Comparison of ENCODE assay signal across 22 cellular contexts in the genomic region with DNA sequence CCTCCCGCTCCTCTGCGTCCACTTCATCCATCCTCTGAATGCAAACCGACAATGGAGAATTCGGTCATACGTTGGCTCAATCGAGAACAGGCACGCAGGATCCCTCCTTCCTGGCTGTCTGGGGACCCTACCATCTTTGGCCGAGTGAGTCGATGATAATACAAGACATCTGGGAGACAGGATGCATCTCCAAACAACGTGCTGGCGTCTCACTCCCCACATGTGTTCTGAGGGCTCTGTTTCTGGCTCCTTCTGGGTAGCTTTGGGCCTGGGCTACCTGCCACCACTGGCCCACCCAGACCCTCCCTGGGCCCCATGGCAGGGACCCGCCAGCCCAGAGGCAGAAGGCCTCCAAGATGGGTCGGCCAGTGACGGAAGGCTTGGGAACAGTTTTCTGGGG. TPM values are rescaled to one million over a fixed set of nuclear protein-coding genes. Genes with fewer than 3 reads are reported as not detected.
DNase-seq lines count a peak whose midpoint lies in the region; ATAC-seq, FAIRE-seq and TF ChIP-seq lines count a peak whose summit lies in the region.
"Had no signal": no experiment of that assay in that cellular context is flagged by ENCODE, and none has a peak within 500 bp of the region (broad histone marks: within the 10 kb centered on the region; RNA-seq: fewer than 3 reads in every experiment).

No MANE protein-coding gene starts in this region.

- no peak for DNase-seq in adipocyte (ENCODE audit: low read depth)
- peak; percentile 21 for DNase-seq in left cardiac atrium
- DNase-seq in mesenteric fat pad (ENCODE audit: low spot score) = peak; percentile 62
- DNase-seq in tibial artery = peak; percentile 19 to 43
- no peak for DNase-seq in GM12891 (ENCODE audit: insufficient read length, low spot score)
- DNase-seq in D721Med (ENCODE audit: insufficient read length, low spot score) = no peak
- no peak for DNase-seq in coronary artery (ENCODE audit: low spot score)
- DNase-seq in NCI-H2107 treated with DMSO at 0.1 percent for 48 hours (lab: John Stamatoyannopoulos, UW; ENCODE audit: unreplicated experiment) = no peak
- DNase-seq: activated B cell treated with CpG ODN at 0.5 μM for 24 hours; activated CD4-positive, alpha-beta memory T cell treated with anti-CD3 and anti-CD28 coated beads for 36 hours; activated naive CD4-positive, alpha-beta T cell treated with anti-CD3 and anti-CD28 coated beads for 36 hours; activated T-cell treated with anti-CD3 and anti-CD28 coated beads, Interleukin-2, amount 50 U/mL, for 24 hours; H9; naive thymus-derived CD4-positive, alpha-beta T cell; NCI-H1694 treated with DMSO at 0.1 percent for 48 hours; NCI-H226; small intestine; stimulated activated CD4-positive, alpha-beta T cell treated with anti-CD3 and anti-CD28 coated beads, Interleukin-4, amount 100 ng/mL, for 24 hours; stimulated activated naive CD8-positive, alpha-beta T cell treated with anti-CD3 and anti-CD28 coated beads, Interleukin-15, amount 100 ng/mL, for 72 hours had no signal

- TF ChIP-seq POLR2A in GM12891 (IDR thresholded peaks at IDR 0.05; ENCODE audit: low read depth, low read length) = no peak

- H3K4me3 ChIP-seq in adipocyte (ENCODE audit: low read length) = no peak overlapping the region
- no peak overlapping the region for H3K4me3 ChIP-seq in tibial artery
- H3K4me3 ChIP-seq in coronary artery = no peak overlapping the region

- H3K27me3 ChIP-seq in adipocyte (replicated peaks; ENCODE audit: control insufficient read depth, insufficient read depth, low read length) (no peaks in the 10 kb centered on the region), tibial artery (no peaks in the 10 kb centered on the region)

- peak overlapping the region; percentile 51 for H3K9ac ChIP-seq in adipocyte (ENCODE audit: low read length)

- TF ChIP-seq CTCF in tibial artery (IDR thresholded peaks at IDR 0.05) = no peak
- TF ChIP-seq CTCF in D721Med (IDR thresholded peaks at IDR 0.05; ENCODE audit: insufficient read depth, missing control alignments) = no peak
- no peak for TF ChIP-seq CTCF in coronary artery (IDR thresholded peaks at IDR 0.05)

- H3K36me3 ChIP-seq in adipocyte (ENCODE audit: control insufficient read depth, insufficient read depth, low read length, severe bottlenecking) (no peaks in the 10 kb centered on the region), tibial artery (peaks cover 0 to 23% (median 3%) of the 10 kb centered on the region in 3 donors)

- no peak overlapping the region for H3K27ac ChIP-seq in tibial artery
- H3K27ac ChIP-seq in coronary artery = no peak overlapping the region

- no peak for FAIRE-seq in GM12891 (lab: Jason Lieb, UNC)
- FAIRE-seq in D721Med (lab: Jason Lieb, UNC) = no peak
- FAIRE-seq: HTR-8/SVneo, small intestine had no signal

- intact Hi-C loops in left cardiac atrium (cut with DNase I) = loop anchor here (5.0 to 10.0 kb wide), 3 partner anchors 100 to 260 kb away; partner anchors contain the start of gene CEBPA (in 2 of the 2)
- intact Hi-C loops in tibial artery (cut with DNase I; ENCODE audit: low total_unique reads) = loop anchor here (10.0 kb wide), 1 partner anchor 100 kb away; the partner anchor contains the start of gene CEBPA

- peaks cover 31% of the 10 kb centered on the region for H3K4me1 ChIP-seq in adipocyte (ENCODE audit: control insufficient read depth, insufficient read depth, low read length)
- no peaks in the 10 kb centered on the region for H3K4me1 ChIP-seq in tibial artery

- ATAC-seq in left cardiac atrium = no peak
- ATAC-seq: naive thymus-derived CD4-positive, alpha-beta T cell; Panc1; SK-N-SH treated with all-trans-retinoic acid at 6 μM for 48 hours; stimulated activated naive CD8-positive, alpha-beta T cell treated with anti-CD3 and anti-CD28 coated beads, Interleukin-15, amount 100 ng/mL, for 72 hours had no signal

- H3K9me3 ChIP-seq in adipocyte (ENCODE audit: control insufficient read depth, low read length) = no peaks in the 10 kb centered on the region
- H3K9me3 ChIP-seq in tibial artery = no peaks in the 10 kb centered on the region

TF ChIP-seq in GM12891, 5 proteins besides CTCF, POLR2A, EP300 and RAD21:
- TF ChIP-seq TAF1 (IDR thresholded peaks at IDR 0.05; ENCODE audit: low read depth, low read length) (no peak), SPI1 (IDR thresholded peaks at IDR 0.05; ENCODE audit: low read depth, low read length) (no peak), POU2F2 (IDR thresholded peaks at IDR 0.05; ENCODE audit: low read depth, low read length) (no peak), POLR2AphosphoS5 (IDR thresholded peaks at IDR 0.05; ENCODE audit: low read depth, low read length) (no peak), PAX5 (IDR thresholded peaks at IDR 0.05; ENCODE audit: insufficient read depth, low read length, severe bottlenecking) (no peak)

RNA-seq across cellular contexts. Expression of gene CEBPG, which starts 31.4 kb away (rescaled TPM):
- total RNA-seq in left cardiac atrium (10 to 100 TPM; 16.6 to 21.0 TPM), mesenteric fat pad (33.0 TPM)
- polyA plus RNA-seq in GM12891 (2012; ENCODE audit: low read depth, missing spikeins) = 9.6 TPM

Comparison
In these comparisons a context has a peak if more than half of its experiments do, and no peak if none do; other contexts are left out.
1. DNase-seq: peak in left cardiac atrium (single experiment), mesenteric fat pad (single experiment) and tibial artery (2 of 2); none in adipocyte (single experiment), GM12891 (single experiment), D721Med (single experiment), coronary artery (single experiment) and NCI-H2107 treated with DMSO at 0.1 percent for 48 hours (single experiment).